1 cellular context compared by ENCODE assay signal in the genomic region with DNA sequence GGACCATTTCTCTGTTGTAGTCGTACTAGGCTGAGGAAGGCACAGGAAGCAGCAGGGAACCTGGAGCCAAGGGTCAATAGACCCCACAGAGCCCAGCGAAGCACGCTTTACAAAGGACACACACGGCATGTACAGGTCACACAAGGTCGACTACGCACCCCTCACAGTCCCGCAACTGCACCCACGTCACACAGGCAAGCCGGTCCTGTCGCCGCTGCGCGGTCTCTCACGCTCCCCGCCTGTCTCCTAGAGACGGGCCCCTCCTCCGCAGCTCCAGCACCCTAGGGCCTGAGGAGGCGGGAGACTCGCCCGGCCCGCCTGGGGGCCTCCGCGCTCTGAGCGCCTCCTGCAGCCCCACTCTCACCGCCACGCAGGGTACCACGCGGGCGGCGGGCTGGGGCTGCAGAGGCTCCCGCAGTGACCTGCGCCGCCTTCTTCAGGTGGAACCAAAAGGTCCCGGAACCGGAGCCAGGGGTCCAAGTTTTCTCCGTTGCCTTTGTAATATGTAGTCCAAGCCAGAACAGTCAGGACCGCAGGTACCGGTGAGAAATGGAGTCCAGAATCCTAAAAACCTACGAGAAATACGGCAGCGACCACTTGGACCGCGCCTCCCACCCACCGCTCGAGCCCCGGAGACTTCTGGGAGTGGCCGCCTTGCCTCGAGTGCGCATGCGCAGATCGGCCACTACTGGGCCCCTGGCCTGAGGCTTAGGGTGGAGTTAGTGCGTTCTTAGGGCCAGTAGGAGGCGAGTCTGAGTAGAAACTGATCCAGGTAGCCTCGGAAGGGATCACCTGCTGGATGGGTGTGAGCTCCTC.
TF ChIP-seq lines count a peak whose summit lies in the region.

A gene (minus strand): TSS at position 651 of the 816 bp plus-strand sequence. CDS start 8,143 bp downstream, outside the sequence.

TF ChIP-seq in HepG2, 621 proteins besides CTCF, POLR2A, EP300 and RAD21 (continued from another document and continues in another):
- TF ChIP-seq, protein P1, sequence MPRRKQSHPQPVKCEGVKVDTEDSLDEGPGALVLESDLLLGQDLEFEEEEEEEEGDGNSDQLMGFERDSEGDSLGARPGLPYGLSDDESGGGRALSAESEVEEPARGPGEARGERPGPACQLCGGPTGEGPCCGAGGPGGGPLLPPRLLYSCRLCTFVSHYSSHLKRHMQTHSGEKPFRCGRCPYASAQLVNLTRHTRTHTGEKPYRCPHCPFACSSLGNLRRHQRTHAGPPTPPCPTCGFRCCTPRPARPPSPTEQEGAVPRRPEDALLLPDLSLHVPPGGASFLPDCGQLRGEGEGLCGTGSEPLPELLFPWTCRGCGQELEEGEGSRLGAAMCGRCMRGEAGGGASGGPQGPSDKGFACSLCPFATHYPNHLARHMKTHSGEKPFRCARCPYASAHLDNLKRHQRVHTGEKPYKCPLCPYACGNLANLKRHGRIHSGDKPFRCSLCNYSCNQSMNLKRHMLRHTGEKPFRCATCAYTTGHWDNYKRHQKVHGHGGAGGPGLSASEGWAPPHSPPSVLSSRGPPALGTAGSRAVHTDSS (CRISPR knock-in tag; conservative IDR thresholded peaks at IDR 0.05) = no peak
- no peak for TF ChIP-seq GPN1 (CRISPR knock-in tag; IDR thresholded peaks at IDR 0.05; ENCODE audit: borderline replicate concordance)
- TF ChIP-seq ZNF232 (CRISPR knock-in tag; IDR thresholded peaks at IDR 0.05; ENCODE audit: borderline replicate concordance) = no peak; the same call in 1 of the 2 replicates
- TF ChIP-seq ZNF33A (CRISPR knock-in tag; IDR thresholded peaks at IDR 0.05; ENCODE audit: borderline replicate concordance) = no peak
- 0 out of 2 replicates have a peak, but pooled peaks have one; percentile 19 for TF ChIP-seq EED (CRISPR knock-in tag; IDR thresholded peaks at IDR 0.05)
- TF ChIP-seq SP4 (CRISPR knock-in tag; IDR thresholded peaks at IDR 0.05) = no peak
- TF ChIP-seq XRCC5 (optimal IDR thresholded peaks at IDR 0.05; ENCODE audit: low read length) = peak; percentile 86
- TF ChIP-seq ZFP36 (IDR thresholded peaks at IDR 0.05; ENCODE audit: borderline replicate concordance, low read depth, low read length, partially characterized antibody) = no peak
- TF ChIP-seq, protein P2, sequence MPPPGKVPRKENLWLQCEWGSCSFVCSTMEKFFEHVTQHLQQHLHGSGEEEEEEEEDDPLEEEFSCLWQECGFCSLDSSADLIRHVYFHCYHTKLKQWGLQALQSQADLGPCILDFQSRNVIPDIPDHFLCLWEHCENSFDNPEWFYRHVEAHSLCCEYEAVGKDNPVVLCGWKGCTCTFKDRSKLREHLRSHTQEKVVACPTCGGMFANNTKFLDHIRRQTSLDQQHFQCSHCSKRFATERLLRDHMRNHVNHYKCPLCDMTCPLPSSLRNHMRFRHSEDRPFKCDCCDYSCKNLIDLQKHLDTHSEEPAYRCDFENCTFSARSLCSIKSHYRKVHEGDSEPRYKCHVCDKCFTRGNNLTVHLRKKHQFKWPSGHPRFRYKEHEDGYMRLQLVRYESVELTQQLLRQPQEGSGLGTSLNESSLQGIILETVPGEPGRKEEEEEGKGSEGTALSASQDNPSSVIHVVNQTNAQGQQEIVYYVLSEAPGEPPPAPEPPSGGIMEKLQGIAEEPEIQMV (CRISPR knock-in tag; IDR thresholded peaks at IDR 0.05; ENCODE audit: low read depth) = 0 out of 2 replicates have a peak, but pooled peaks have one; percentile 25
- TF ChIP-seq, protein P3, sequence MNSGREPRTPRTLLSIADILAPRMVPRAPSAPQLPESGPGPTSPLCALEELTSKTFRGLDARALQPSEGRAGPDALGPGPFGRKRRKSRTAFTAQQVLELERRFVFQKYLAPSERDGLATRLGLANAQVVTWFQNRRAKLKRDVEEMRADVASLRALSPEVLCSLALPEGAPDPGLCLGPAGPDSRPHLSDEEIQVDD (CRISPR knock-in tag; IDR thresholded peaks at IDR 0.05; ENCODE audit: borderline replicate concordance) = no peak
- no peak for TF ChIP-seq JUNB (CRISPR knock-in tag; IDR thresholded peaks at IDR 0.05; ENCODE audit: borderline replicate concordance)
- TF ChIP-seq, protein P4, sequence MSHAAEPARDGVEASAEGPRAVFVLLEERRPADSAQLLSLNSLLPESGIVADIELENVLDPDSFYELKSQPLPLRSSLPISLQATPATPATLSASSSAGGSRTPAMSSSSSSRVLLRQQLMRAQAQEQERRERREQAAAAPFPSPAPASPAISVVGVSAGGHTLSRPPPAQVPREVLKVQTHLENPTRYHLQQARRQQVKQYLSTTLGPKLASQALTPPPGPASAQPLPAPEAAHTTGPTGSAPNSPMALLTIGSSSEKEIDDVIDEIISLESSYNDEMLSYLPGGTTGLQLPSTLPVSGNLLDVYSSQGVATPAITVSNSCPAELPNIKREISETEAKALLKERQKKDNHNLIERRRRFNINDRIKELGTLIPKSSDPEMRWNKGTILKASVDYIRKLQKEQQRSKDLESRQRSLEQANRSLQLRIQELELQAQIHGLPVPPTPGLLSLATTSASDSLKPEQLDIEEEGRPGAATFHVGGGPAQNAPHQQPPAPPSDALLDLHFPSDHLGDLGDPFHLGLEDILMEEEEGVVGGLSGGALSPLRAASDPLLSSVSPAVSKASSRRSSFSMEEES (CRISPR knock-in tag; IDR thresholded peaks at IDR 0.05) = no peak
- TF ChIP-seq ZNF615 (CRISPR knock-in tag; IDR thresholded peaks at IDR 0.05; ENCODE audit: borderline replicate concordance) = no peak
- no peak for TF ChIP-seq TBX3 (IDR thresholded peaks at IDR 0.05; ENCODE audit: borderline replicate concordance)
- no peak for TF ChIP-seq SNRNP70 (IDR thresholded peaks at IDR 0.05; ENCODE audit: low read depth, low read length)
- TF ChIP-seq, protein P5, sequence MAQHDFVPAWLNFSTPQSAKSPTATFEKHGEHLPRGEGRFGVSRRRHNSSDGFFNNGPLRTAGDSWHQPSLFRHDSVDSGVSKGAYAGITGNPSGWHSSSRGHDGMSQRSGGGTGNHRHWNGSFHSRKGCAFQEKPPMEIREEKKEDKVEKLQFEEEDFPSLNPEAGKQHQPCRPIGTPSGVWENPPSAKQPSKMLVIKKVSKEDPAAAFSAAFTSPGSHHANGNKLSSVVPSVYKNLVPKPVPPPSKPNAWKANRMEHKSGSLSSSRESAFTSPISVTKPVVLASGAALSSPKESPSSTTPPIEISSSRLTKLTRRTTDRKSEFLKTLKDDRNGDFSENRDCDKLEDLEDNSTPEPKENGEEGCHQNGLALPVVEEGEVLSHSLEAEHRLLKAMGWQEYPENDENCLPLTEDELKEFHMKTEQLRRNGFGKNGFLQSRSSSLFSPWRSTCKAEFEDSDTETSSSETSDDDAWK (CRISPR knock-in tag; IDR thresholded peaks at IDR 0.05) = no peak
- TF ChIP-seq ZFY (CRISPR knock-in tag; IDR thresholded peaks at IDR 0.05) = peak; percentile 74
- TF ChIP-seq, protein P6, sequence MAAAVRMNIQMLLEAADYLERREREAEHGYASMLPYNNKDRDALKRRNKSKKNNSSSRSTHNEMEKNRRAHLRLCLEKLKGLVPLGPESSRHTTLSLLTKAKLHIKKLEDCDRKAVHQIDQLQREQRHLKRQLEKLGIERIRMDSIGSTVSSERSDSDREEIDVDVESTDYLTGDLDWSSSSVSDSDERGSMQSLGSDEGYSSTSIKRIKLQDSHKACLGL (CRISPR knock-in tag; IDR thresholded peaks at IDR 0.05) = peak; percentile 62; the same call in 1 of the 2 replicates
- no peak for TF ChIP-seq ZNF264 (CRISPR knock-in tag; IDR thresholded peaks at IDR 0.05)
- no peak for TF ChIP-seq KDM5A (IDR thresholded peaks at IDR 0.05; ENCODE audit: borderline replicate concordance, low read length)
- TF ChIP-seq ZNF343 (CRISPR knock-in tag; IDR thresholded peaks at IDR 0.05) = no peak
- TF ChIP-seq ZFP37 (CRISPR knock-in tag; IDR thresholded peaks at IDR 0.05; ENCODE audit: borderline replicate concordance) = no peak
- peak; percentile 42; the same call in 1 of the 2 replicates for TF ChIP-seq NFKB2 (CRISPR knock-in tag; IDR thresholded peaks at IDR 0.05; ENCODE audit: borderline replicate concordance)
- TF ChIP-seq MATR3 (CRISPR knock-in tag; IDR thresholded peaks at IDR 0.05) = no peak
- TF ChIP-seq NKX3-1 (CRISPR knock-in tag; IDR thresholded peaks at IDR 0.05) = no peak
- no peak for TF ChIP-seq DNMT1 (CRISPR knock-in tag; IDR thresholded peaks at IDR 0.05)
- no peak for TF ChIP-seq REXO4 (CRISPR knock-in tag; IDR thresholded peaks at IDR 0.05; ENCODE audit: borderline replicate concordance)
- TF ChIP-seq IKZF4 (CRISPR knock-in tag; IDR thresholded peaks at IDR 0.05; ENCODE audit: borderline replicate concordance, low read depth, not compliant biosample characterization) = no peak
- TF ChIP-seq ZNF337 (CRISPR knock-in tag; IDR thresholded peaks at IDR 0.05; ENCODE audit: borderline replicate concordance, low read depth) = peak; percentile 67; the same call in 1 of the 2 replicates
- 0 out of 2 replicates have a peak, but pooled peaks have one; percentile 13 for TF ChIP-seq NR2F6 (IDR thresholded peaks at IDR 0.05)
- no peak for TF ChIP-seq NR2F6 (CRISPR knock-in tag; IDR thresholded peaks at IDR 0.05)
- no peak for TF ChIP-seq ZNF207 (IDR thresholded peaks at IDR 0.05; ENCODE audit: borderline replicate concordance)
- TF ChIP-seq KDM6A (CRISPR knock-in tag; IDR thresholded peaks at IDR 0.05; ENCODE audit: low read depth) = no peak
- TF ChIP-seq CENPT (CRISPR knock-in tag; IDR thresholded peaks at IDR 0.05; ENCODE audit: low read depth) = no peak
- TF ChIP-seq, protein P7, sequence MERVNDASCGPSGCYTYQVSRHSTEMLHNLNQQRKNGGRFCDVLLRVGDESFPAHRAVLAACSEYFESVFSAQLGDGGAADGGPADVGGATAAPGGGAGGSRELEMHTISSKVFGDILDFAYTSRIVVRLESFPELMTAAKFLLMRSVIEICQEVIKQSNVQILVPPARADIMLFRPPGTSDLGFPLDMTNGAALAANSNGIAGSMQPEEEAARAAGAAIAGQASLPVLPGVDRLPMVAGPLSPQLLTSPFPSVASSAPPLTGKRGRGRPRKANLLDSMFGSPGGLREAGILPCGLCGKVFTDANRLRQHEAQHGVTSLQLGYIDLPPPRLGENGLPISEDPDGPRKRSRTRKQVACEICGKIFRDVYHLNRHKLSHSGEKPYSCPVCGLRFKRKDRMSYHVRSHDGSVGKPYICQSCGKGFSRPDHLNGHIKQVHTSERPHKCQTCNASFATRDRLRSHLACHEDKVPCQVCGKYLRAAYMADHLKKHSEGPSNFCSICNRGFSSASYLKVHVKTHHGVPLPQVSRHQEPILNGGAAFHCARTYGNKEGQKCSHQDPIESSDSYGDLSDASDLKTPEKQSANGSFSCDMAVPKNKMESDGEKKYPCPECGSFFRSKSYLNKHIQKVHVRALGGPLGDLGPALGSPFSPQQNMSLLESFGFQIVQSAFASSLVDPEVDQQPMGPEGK (CRISPR knock-in tag; IDR thresholded peaks at IDR 0.05) = peak; percentile 35; the same call in 1 of the 2 replicates
- no peak for TF ChIP-seq ZNF773 (CRISPR knock-in tag; IDR thresholded peaks at IDR 0.05; ENCODE audit: borderline replicate concordance)
- no peak for TF ChIP-seq ZNF17 (CRISPR knock-in tag; IDR thresholded peaks at IDR 0.05)
- TF ChIP-seq MAZ (IDR thresholded peaks at IDR 0.05; ENCODE audit: borderline replicate concordance, low read depth, low read length) = no peak; the same call in 1 of the 2 replicates
- TF ChIP-seq MAZ (CRISPR knock-in tag; IDR thresholded peaks at IDR 0.05; ENCODE audit: low read depth) = peak; percentile 44; the same call in 1 of the 2 replicates
- 0 out of 2 replicates have a peak, but pooled peaks have one; percentile 18 for TF ChIP-seq RARA (CRISPR knock-in tag; IDR thresholded peaks at IDR 0.05)
- no peak for TF ChIP-seq CAMTA2 (CRISPR knock-in tag; IDR thresholded peaks at IDR 0.05; ENCODE audit: borderline replicate concordance)
- TF ChIP-seq, protein P8, sequence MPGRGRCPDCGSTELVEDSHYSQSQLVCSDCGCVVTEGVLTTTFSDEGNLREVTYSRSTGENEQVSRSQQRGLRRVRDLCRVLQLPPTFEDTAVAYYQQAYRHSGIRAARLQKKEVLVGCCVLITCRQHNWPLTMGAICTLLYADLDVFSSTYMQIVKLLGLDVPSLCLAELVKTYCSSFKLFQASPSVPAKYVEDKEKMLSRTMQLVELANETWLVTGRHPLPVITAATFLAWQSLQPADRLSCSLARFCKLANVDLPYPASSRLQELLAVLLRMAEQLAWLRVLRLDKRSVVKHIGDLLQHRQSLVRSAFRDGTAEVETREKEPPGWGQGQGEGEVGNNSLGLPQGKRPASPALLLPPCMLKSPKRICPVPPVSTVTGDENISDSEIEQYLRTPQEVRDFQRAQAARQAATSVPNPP (CRISPR knock-in tag; IDR thresholded peaks at IDR 0.05) = no peak
- TF ChIP-seq SIN3B (IDR thresholded peaks at IDR 0.05; ENCODE audit: low read length) = no peak
- no peak for TF ChIP-seq ZNF383 (CRISPR knock-in tag; IDR thresholded peaks at IDR 0.05; ENCODE audit: borderline replicate concordance)
- peak; percentile 30; the same call in 1 of the 2 replicates for TF ChIP-seq MTA1 (CRISPR knock-in tag; IDR thresholded peaks at IDR 0.05; ENCODE audit: borderline replicate concordance)
- TF ChIP-seq, protein P9, sequence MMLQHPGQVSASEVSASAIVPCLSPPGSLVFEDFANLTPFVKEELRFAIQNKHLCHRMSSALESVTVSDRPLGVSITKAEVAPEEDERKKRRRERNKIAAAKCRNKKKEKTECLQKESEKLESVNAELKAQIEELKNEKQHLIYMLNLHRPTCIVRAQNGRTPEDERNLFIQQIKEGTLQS (CRISPR knock-in tag; IDR thresholded peaks at IDR 0.05) = no peak
- TF ChIP-seq, protein P10, sequence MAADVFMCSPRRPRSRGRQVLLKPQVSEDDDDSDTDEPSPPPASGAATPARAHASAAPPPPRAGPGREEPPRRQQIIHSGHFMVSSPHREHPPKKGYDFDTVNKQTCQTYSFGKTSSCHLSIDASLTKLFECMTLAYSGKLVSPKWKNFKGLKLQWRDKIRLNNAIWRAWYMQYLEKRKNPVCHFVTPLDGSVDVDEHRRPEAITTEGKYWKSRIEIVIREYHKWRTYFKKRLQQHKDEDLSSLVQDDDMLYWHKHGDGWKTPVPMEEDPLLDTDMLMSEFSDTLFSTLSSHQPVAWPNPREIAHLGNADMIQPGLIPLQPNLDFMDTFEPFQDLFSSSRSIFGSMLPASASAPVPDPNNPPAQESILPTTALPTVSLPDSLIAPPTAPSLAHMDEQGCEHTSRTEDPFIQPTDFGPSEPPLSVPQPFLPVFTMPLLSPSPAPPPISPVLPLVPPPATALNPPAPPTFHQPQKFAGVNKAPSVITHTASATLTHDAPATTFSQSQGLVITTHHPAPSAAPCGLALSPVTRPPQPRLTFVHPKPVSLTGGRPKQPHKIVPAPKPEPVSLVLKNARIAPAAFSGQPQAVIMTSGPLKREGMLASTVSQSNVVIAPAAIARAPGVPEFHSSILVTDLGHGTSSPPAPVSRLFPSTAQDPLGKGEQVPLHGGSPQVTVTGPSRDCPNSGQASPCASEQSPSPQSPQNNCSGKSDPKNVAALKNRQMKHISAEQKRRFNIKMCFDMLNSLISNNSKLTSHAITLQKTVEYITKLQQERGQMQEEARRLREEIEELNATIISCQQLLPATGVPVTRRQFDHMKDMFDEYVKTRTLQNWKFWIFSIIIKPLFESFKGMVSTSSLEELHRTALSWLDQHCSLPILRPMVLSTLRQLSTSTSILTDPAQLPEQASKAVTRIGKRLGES (CRISPR knock-in tag; IDR thresholded peaks at IDR 0.05; ENCODE audit: borderline replicate concordance) = no peak
- no peak for TF ChIP-seq MBNL3 (CRISPR knock-in tag; conservative IDR thresholded peaks at IDR 0.05)
- peak; percentile 83 for TF ChIP-seq THAP11 (CRISPR knock-in tag; IDR thresholded peaks at IDR 0.05)
- TF ChIP-seq ZNF550 (CRISPR knock-in tag; IDR thresholded peaks at IDR 0.05; ENCODE audit: borderline replicate concordance) = no peak
- no peak for TF ChIP-seq SNAPC2 (CRISPR knock-in tag; IDR thresholded peaks at IDR 0.05)
- no peak for TF ChIP-seq TOPORS (CRISPR knock-in tag; IDR thresholded peaks at IDR 0.05)
